Comparison of ENCODE assay signal across 6 cellular contexts in the genomic region with DNA sequence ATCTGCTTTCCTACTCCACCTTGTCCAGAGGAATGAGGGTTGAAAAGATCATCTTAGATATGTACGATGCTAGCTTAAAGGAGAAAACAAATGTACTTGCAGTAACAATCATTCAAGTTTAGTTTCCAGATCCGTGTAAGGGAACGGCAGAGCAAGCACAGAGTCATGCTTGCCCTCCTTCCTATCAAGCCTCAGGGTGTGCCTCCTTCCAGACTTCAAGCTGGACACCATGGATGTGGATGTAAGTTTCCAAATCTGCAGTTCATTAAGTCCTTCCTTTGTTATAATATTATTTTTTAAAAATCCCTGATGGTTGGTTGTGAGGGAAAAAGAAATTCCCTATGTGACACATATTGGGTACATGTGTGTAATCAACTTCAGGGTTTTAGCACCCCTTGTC.
"Had no signal": no experiment of that assay in that cellular context is flagged by ENCODE, and none has a peak within 500 bp of the region (broad histone marks: within the 10 kb centered on the region; RNA-seq: fewer than 3 reads in every experiment).

No MANE protein-coding gene starts in this region.

- H2AFZ ChIP-seq: GM23338 had no signal

- DNase-seq: H9, HCEC 1CT had no signal

- H3K4me2 ChIP-seq: GM23338 had no signal

- ATAC-seq: GM23338, K562 had no signal

- FAIRE-seq: H1, H54 had no signal

- H3K4me3 ChIP-seq: GM23338, K562 had no signal
